9 cellular contexts compared by ENCODE assay signal in the genomic region with DNA sequence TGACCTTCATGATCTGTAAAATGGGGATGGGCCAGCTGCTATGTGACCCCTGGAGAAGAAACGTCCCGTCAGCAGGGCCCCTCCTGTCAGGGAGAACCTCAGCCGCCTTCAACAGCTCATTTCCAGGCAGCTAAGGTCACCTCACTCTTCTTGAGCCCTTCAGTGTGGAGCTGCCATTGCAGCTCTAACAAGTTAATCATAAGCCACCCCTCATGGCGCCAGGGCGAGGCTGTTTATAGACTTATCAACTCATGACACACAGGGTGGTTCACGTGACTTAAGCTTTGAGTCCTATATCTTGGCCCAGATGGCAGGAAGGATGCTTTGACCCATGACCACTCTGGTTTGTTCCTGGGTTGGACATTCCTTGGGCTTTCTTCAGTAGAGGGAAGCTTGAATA.
A peak's percentile ranks its signal among the peaks of the same experiment; 100 is the strongest.
DNase-seq lines count a peak whose midpoint lies in the region; ATAC-seq, FAIRE-seq and TF ChIP-seq lines count a peak whose summit lies in the region.
"Had no signal": no experiment of that assay in that cellular context is flagged by ENCODE, and none has a peak within 500 bp of the region (broad histone marks: within the 10 kb centered on the region; RNA-seq: fewer than 3 reads in every experiment).

No MANE protein-coding gene starts in this region.

- H2BK5ac ChIP-seq in mesendoderm (ENCODE audit: low read length): no peak overlapping the region

- no peak overlapping the region for H3K27ac Mint-ChIP-seq in activated CD8-positive, alpha-beta memory T cell treated with anti-CD3 and anti-CD28 coated beads, Interleukin-2, amount 10 ng/mL, durations not matched to agents 7 days and 5 days

- H4K8ac ChIP-seq in mesendoderm (ENCODE audit: low read depth, low read length): no peak overlapping the region

- no peak overlapping the region for H2AFZ ChIP-seq in fibroblast of lung (ENCODE audit: low read length)

- no peaks in the 10 kb centered on the region for H3K9me3 ChIP-seq in fibroblast of lung (ENCODE audit: control insufficient read depth, insufficient read depth, low read depth, low read length)

- H3K79me2 ChIP-seq in fibroblast of lung (ENCODE audit: control insufficient read depth, insufficient read depth, low read length) (no peaks in the 10 kb centered on the region), mesendoderm (ENCODE audit: control insufficient read depth, insufficient read depth, low read length) (no peaks in the 10 kb centered on the region)

- DNase-seq in activated CD8-positive, alpha-beta memory T cell treated with anti-CD3 and anti-CD28 coated beads for 24 hours: peak; percentile 28
- DNase-seq in activated CD8-positive, alpha-beta memory T cell treated with anti-CD3 and anti-CD28 coated beads, Interleukin-2, amount 10 ng/mL, durations not matched to agents 7 days and 5 days: no peak
- peak; percentile 28 to 51 for DNase-seq in fibroblast of lung (ENCODE audit: low read depth in 2 of 2)
- peak; percentile 83 for DNase-seq in mucosa of gallbladder (ENCODE audit: low spot score)
- no peak for DNase-seq in urothelium cell line (ENCODE audit: low spot score)
- DNase-seq in NCI-H1694 (lab: John Stamatoyannopoulos, UW): no peak
- DNase-seq in mesendoderm: no peak

- no peak overlapping the region for H3K4me3 ChIP-seq in fibroblast of lung (replicated peaks in 1 of 4; ENCODE audit: control extremely low read depth in 1 of 4, insufficient read depth in 1 of 4, low read depth in 3 of 4, low read length in 4 of 4)
- no peak overlapping the region for H3K4me3 ChIP-seq in mesendoderm (ENCODE audit: low read length)
- H3K4me3 ChIP-seq: esophagus muscularis mucosa had no signal

- H3K36me3 ChIP-seq in fibroblast of lung (ENCODE audit: control insufficient read depth, insufficient read depth, low read length) (no peaks in the 10 kb centered on the region), mesendoderm (ENCODE audit: control insufficient read depth, insufficient read depth, low read length) (no peaks in the 10 kb centered on the region)
- H3K36me3 ChIP-seq: esophagus muscularis mucosa had no signal

- TF ChIP-seq CTCF in fibroblast of lung (conservative IDR thresholded peaks at IDR 0.05 in 1 of 2, IDR thresholded peaks at IDR 0.05 in 1 of 2; ENCODE audit: low read depth in 1 of 2, low read length in 2 of 2): no peak

- H3K27me3 Mint-ChIP-seq in activated CD8-positive, alpha-beta memory T cell treated with anti-CD3 and anti-CD28 coated beads, Interleukin-2, amount 10 ng/mL, durations not matched to agents 7 days and 5 days: no peaks in the 10 kb centered on the region

- no peak overlapping the region for H2BK120ac ChIP-seq in mesendoderm (ENCODE audit: low read depth, low read length)

- no peak for ATAC-seq in activated CD8-positive, alpha-beta memory T cell treated with anti-CD3 and anti-CD28 coated beads, Interleukin-2, amount 10 ng/mL, durations not matched to agents 7 days and 5 days
- ATAC-seq in GM18907 (IDR thresholded peaks at IDR 0.05; ENCODE audit: unreplicated experiment): no peak

- H3K9me3 Mint-ChIP-seq in activated CD8-positive, alpha-beta memory T cell treated with anti-CD3 and anti-CD28 coated beads, Interleukin-2, amount 10 ng/mL, durations not matched to agents 7 days and 5 days (ENCODE audit: low read depth): peaks cover 2% of the 10 kb centered on the region

- no peaks in the 10 kb centered on the region for H4K20me1 ChIP-seq in fibroblast of lung (ENCODE audit: control insufficient read depth, extremely low read depth, insufficient read depth, low read length)

- H3K4me1 ChIP-seq in fibroblast of lung (ENCODE audit: control insufficient read depth, extremely low read depth, insufficient read depth, low read length): peaks cover 7% of the 10 kb centered on the region
- no peaks in the 10 kb centered on the region for H3K4me1 ChIP-seq in mesendoderm (ENCODE audit: control insufficient read depth, low read depth, low read length)

- no peaks in the 10 kb centered on the region for H3K79me1 ChIP-seq in mesendoderm (ENCODE audit: low read length)

- no peak overlapping the region for H2AK5ac ChIP-seq in mesendoderm (ENCODE audit: low read length)

- no peak overlapping the region for H3K9ac ChIP-seq in fibroblast of lung (ENCODE audit: insufficient read depth, low read length)
- H3K9ac ChIP-seq in mesendoderm (ENCODE audit: low read length): no peak overlapping the region

- H3K27me3 ChIP-seq in fibroblast of lung (ENCODE audit: control insufficient read depth, insufficient read depth, low read length) (no peaks in the 10 kb centered on the region), mesendoderm (ENCODE audit: insufficient read depth, low read length, poor library complexity) (no peaks in the 10 kb centered on the region)

- H3K4ac ChIP-seq in mesendoderm (ENCODE audit: low read depth, low read length): no peak overlapping the region

- CTCF ChIA-PET in activated CD8-positive, alpha-beta memory T cell treated with anti-CD3 and anti-CD28 coated beads, Interleukin-2, amount 10 ng/mL, durations not matched to agents 7 days and 5 days (lab: Charles Lee): interaction anchor here (0.8 to 2.0 kb wide), 7 partner anchors 9 to 672 kb away, joined by 3 to 12 read pairs (median 3); no protein-coding TSS in a partner anchor

- H3K4me3 Mint-ChIP-seq in activated CD8-positive, alpha-beta memory T cell treated with anti-CD3 and anti-CD28 coated beads, Interleukin-2, amount 10 ng/mL, durations not matched to agents 7 days and 5 days: no peak overlapping the region

- no peak overlapping the region for H3K4me2 ChIP-seq in fibroblast of lung (ENCODE audit: extremely low read depth, insufficient read depth, low read length)
- no peak overlapping the region for H3K4me2 ChIP-seq in mesendoderm (ENCODE audit: low read length)

- no peaks in the 10 kb centered on the region for H3K4me1 Mint-ChIP-seq in activated CD8-positive, alpha-beta memory T cell treated with anti-CD3 and anti-CD28 coated beads, Interleukin-2, amount 10 ng/mL, durations not matched to agents 7 days and 5 days

- peak; percentile 77 for FAIRE-seq in urothelium cell line (lab: Jason Lieb, UNC)

- no peak overlapping the region for H3K18ac ChIP-seq in mesendoderm (ENCODE audit: low read length)

- H4K5ac ChIP-seq in mesendoderm (ENCODE audit: low read length): no peak overlapping the region

- no peaks in the 10 kb centered on the region for H3K36me3 Mint-ChIP-seq in activated CD8-positive, alpha-beta memory T cell treated with anti-CD3 and anti-CD28 coated beads, Interleukin-2, amount 10 ng/mL, durations not matched to agents 7 days and 5 days

- no peak overlapping the region for H2BK15ac ChIP-seq in mesendoderm (replicated peaks; ENCODE audit: low read depth)

- H3K56ac ChIP-seq in mesendoderm (ENCODE audit: low read length): no peak overlapping the region

- no peak overlapping the region for H3K23ac ChIP-seq in mesendoderm (ENCODE audit: low read length)

- no peak overlapping the region for H3K27ac ChIP-seq in fibroblast of lung (ENCODE audit: insufficient read depth, low read length)
- no peak overlapping the region for H3K27ac ChIP-seq in mesendoderm (ENCODE audit: low read depth, low read length)

- no CpG with 5 or more reads among the region's 6 CpGs for WGBS in mesendoderm (ENCODE audit: extremely low coverage, insufficient coverage, low lambda C conversion rate)

Comparison
In these comparisons a context has a peak if more than half of its experiments do, and no peak if none do; other contexts are left out.
1. DNase-seq: peak in activated CD8-positive, alpha-beta memory T cell treated with anti-CD3 and anti-CD28 coated beads for 24 hours (single experiment), fibroblast of lung (2 of 2) and mucosa of gallbladder (single experiment); none in activated CD8-positive, alpha-beta memory T cell treated with anti-CD3 and anti-CD28 coated beads, Interleukin-2, amount 10 ng/mL, durations not matched to agents 7 days and 5 days (single experiment), urothelium cell line (single experiment), NCI-H1694 (single experiment) and mesendoderm (single experiment).